In the genomic region with DNA sequence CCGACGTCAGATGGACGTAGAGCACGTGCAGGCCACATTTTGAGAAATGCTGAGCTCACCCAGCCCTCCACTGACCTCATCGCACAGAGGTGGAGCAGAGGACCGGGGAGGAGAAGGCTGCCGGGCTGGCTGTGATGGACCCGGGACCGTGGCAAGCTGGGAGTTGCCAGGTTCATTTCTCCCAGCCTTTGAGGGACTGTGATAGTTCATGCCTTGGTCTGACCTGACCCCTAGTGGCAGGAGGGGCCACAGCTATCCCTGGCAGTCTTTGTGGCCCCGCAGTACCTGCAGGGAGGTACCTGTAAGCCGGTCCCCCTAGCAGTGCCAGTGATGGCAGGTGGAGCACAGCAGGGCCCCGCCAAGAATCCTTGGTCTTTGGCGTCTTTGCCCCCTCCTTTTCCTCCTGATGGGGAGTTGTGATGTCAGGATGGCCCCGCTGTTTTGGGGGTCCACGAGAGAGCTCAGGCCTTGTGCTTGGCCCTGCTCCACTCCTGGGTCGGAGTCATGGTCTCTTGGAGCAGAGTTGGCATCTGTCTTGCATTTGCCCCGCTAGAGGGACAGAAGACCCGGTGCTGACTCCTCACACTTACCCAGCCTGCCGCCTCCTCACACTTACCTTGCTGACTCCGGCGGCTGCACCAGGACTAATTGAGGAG, we compare ENCODE assay signal across 9 cellular contexts. TPM values are rescaled to one million over a fixed set of nuclear protein-coding genes. Genes with fewer than 3 reads are reported as not detected.
DNase-seq lines count a peak whose midpoint lies in the region; ATAC-seq and TF ChIP-seq lines count a peak whose summit lies in the region.
"Had no signal": no experiment of that assay in that cellular context is flagged by ENCODE, and none has a peak within 500 bp of the region (broad histone marks: within the 10 kb centered on the region; RNA-seq: fewer than 3 reads in every experiment).

No MANE protein-coding gene starts in this region.

- no peak overlapping the region for H3K27ac ChIP-seq in cardiac muscle cell
- H3K27ac ChIP-seq in prostate gland: no peak overlapping the region
- H3K27ac ChIP-seq: SK-N-MC had no signal

- ATAC-seq in HG03135 (IDR thresholded peaks at IDR 0.05; ENCODE audit: unreplicated experiment) (no peak), HG03175 (IDR thresholded peaks at IDR 0.05; ENCODE audit: unreplicated experiment) (no peak)

- DNase-seq in Caco-2: peak; percentile 69 to 78
- peak; percentile 40 for DNase-seq in HPDE6-E6E7 (ENCODE audit: extremely low spot score)
- peak; percentile 48 for DNase-seq in SHP77 treated with DMSO at 0.1 percent for 48 hours (lab: John Stamatoyannopoulos, UW)
- DNase-seq in activated naive CD4-positive, alpha-beta T cell treated with anti-CD3 and anti-CD28 coated beads, Interleukin-2, amount 10 ng/mL, durations not matched to agents 7 days and 5 days: peak; percentile 66
- peak; percentile 76 to 77 for DNase-seq in cardiac muscle cell (ENCODE audit: low read depth in 1 of 2, low spot score in 1 of 2)
- DNase-seq in prostate gland (ENCODE audit: low spot score): peak; percentile 43

- H3K4me3 Mint-ChIP-seq in Caco-2 (ENCODE audit: unreplicated experiment): no peak overlapping the region
- H3K4me3 Mint-ChIP-seq in activated naive CD4-positive, alpha-beta T cell treated with anti-CD3 and anti-CD28 coated beads, Interleukin-2, amount 10 ng/mL, durations not matched to agents 7 days and 5 days: no peak overlapping the region

- intact Hi-C loops in Caco-2 (cut with micrococcal nuclease; ENCODE audit: unreplicated experiment): loop anchor here (1.0 to 2.0 kb wide), 4 partner anchors 82 to 227 kb away; no protein-coding TSS in a partner anchor
- intact Hi-C loops in prostate gland (cut with DNase I): loop anchor here (1.0 to 10.0 kb wide), 3 partner anchors 166 to 588 kb away; no protein-coding TSS in a partner anchor

- POLR2A ChIA-PET in Caco-2 (lab: Charles Lee): no interaction called here

- H3K9me3 ChIP-seq in Caco-2 (no peaks in the 10 kb centered on the region), cardiac muscle cell (ENCODE audit: low read depth) (no peaks in the 10 kb centered on the region), prostate gland (no peaks in the 10 kb centered on the region)

- TF ChIP-seq CTCF in Caco-2 (IDR thresholded peaks at IDR 0.05; ENCODE audit: insufficient read depth in 1 of 2, low read depth in 1 of 2, low read length in 1 of 2, severe bottlenecking in 1 of 2, unreplicated experiment in 1 of 2) (peak; percentile 81 to 90), cardiac muscle cell (IDR thresholded peaks at IDR 0.05; ENCODE audit: low read depth, low read length) (peak; percentile 83), prostate gland (IDR thresholded peaks at IDR 0.05) (peak; percentile 65 to 85 (median 78))

- H3K4me3 ChIP-seq in Caco-2 (ENCODE audit: low read depth, low read length): no peak overlapping the region
- H3K4me3 ChIP-seq in cardiac muscle cell: no peak overlapping the region
- no peak overlapping the region for H3K4me3 ChIP-seq in prostate gland
- H3K4me3 ChIP-seq: SK-N-MC had no signal

- WGBS in prostate gland: 53% methylated on average over 20 of the region's 21 CpGs

- no peaks in the 10 kb centered on the region for H3K27me3 Mint-ChIP-seq in Caco-2 (ENCODE audit: insufficient read depth, unreplicated experiment)
- no peaks in the 10 kb centered on the region for H3K27me3 Mint-ChIP-seq in activated naive CD4-positive, alpha-beta T cell treated with anti-CD3 and anti-CD28 coated beads, Interleukin-2, amount 10 ng/mL, durations not matched to agents 7 days and 5 days

- H3K4me1 ChIP-seq in Caco-2 (no peaks in the 10 kb centered on the region), cardiac muscle cell (ENCODE audit: low read depth) (no peaks in the 10 kb centered on the region), prostate gland (replicated peaks) (no peaks in the 10 kb centered on the region)

- H3K36me3 ChIP-seq in Caco-2 (ENCODE audit: control insufficient read depth, insufficient read depth, low read length): peaks cover 3% of the 10 kb centered on the region; the same call in 1 of the 2 replicates
- no peaks in the 10 kb centered on the region for H3K36me3 ChIP-seq in cardiac muscle cell
- H3K36me3 ChIP-seq in prostate gland: no peaks in the 10 kb centered on the region

- TF ChIP-seq POLR2A in prostate gland (IDR thresholded peaks at IDR 0.05): no peak

- H3K4me1 Mint-ChIP-seq in Caco-2 (ENCODE audit: low read depth, unreplicated experiment): no peaks in the 10 kb centered on the region
- H3K4me1 Mint-ChIP-seq in activated naive CD4-positive, alpha-beta T cell treated with anti-CD3 and anti-CD28 coated beads, Interleukin-2, amount 10 ng/mL, durations not matched to agents 7 days and 5 days: no peaks in the 10 kb centered on the region

- H3K9me3 Mint-ChIP-seq in Caco-2 (ENCODE audit: unreplicated experiment): no peaks in the 10 kb centered on the region
- H3K9me3 Mint-ChIP-seq in activated naive CD4-positive, alpha-beta T cell treated with anti-CD3 and anti-CD28 coated beads, Interleukin-2, amount 10 ng/mL, durations not matched to agents 7 days and 5 days: no peaks in the 10 kb centered on the region

- BruUV-seq in Caco-2 (replicated peaks; lab: Mats Ljungman, UMichigan): no TSS peak

- no peak overlapping the region for H3K27ac Mint-ChIP-seq in Caco-2 (ENCODE audit: unreplicated experiment)
- H3K27ac Mint-ChIP-seq in activated naive CD4-positive, alpha-beta T cell treated with anti-CD3 and anti-CD28 coated beads, Interleukin-2, amount 10 ng/mL, durations not matched to agents 7 days and 5 days: no peak overlapping the region

- CTCF ChIA-PET in Caco-2 (lab: Charles Lee): interaction anchor here (0.5 to 2.3 kb wide), 20 partner anchors 38 to 440 kb away, joined by 3 to 26 read pairs (median 4); no protein-coding TSS in a partner anchor
- CTCF ChIA-PET in activated naive CD4-positive, alpha-beta T cell treated with anti-CD3 and anti-CD28 coated beads, Interleukin-2, amount 10 ng/mL, durations not matched to agents 7 days and 5 days (lab: Charles Lee): interaction anchor here (0.7 to 2.4 kb wide), 9 partner anchors 9 to 227 kb away, joined by 3 to 27 read pairs (median 4); no protein-coding TSS in a partner anchor

- H3K27me3 ChIP-seq in Caco-2 (replicated peaks; ENCODE audit: control insufficient read depth, insufficient read depth, low read length) (no peaks in the 10 kb centered on the region), cardiac muscle cell (no peaks in the 10 kb centered on the region), prostate gland (replicated peaks; ENCODE audit: insufficient read depth) (no peaks in the 10 kb centered on the region)

- H3K36me3 Mint-ChIP-seq in Caco-2 (ENCODE audit: insufficient read depth, unreplicated experiment): peaks cover 44% of the 10 kb centered on the region
- peaks cover 2% of the 10 kb centered on the region for H3K36me3 Mint-ChIP-seq in activated naive CD4-positive, alpha-beta T cell treated with anti-CD3 and anti-CD28 coated beads, Interleukin-2, amount 10 ng/mL, durations not matched to agents 7 days and 5 days

RNA-seq across cellular contexts. Expression of gene OR1D5, which starts 50.4 kb away (rescaled TPM):
- total RNA-seq in Caco-2 (2022) (not detected in 2 replicates), cardiac muscle cell (not detected in 2 replicates), prostate gland (not detected)
- polyA plus RNA-seq in cardiac muscle cell: not detected in 2 replicates
